In genomic region chr12:115752913-115753726, GRCh38 we compare ENCODE assay signal across 8 cellular contexts.
A peak's percentile ranks its signal among the peaks of the same experiment; 100 is the strongest.
DNase-seq lines count a peak whose midpoint lies in the region; TF ChIP-seq lines count a peak whose summit lies in the region.

No MANE protein-coding gene starts in this region.

- no peaks in the 10 kb centered on the region for H3K4me1 Mint-ChIP-seq in activated T-cell treated with anti-CD3 and anti-CD28 coated beads, Interleukin-2, amount 50 U/mL, for 24 hours (ENCODE audit: low read depth)
- H3K4me1 Mint-ChIP-seq in T-helper 2 cell treated with Interferon-gamma antibody and Interleukin-4, amounts not matched to agents 5 μg/mL and 100 μg/mL, for 36 hours (ENCODE audit: low read depth), result no peaks in the 10 kb centered on the region

- H3K4me3 Mint-ChIP-seq in activated T-cell treated with anti-CD3 and anti-CD28 coated beads, Interleukin-2, amount 50 U/mL, for 24 hours, result no peak overlapping the region
- H3K4me3 Mint-ChIP-seq in T-helper 2 cell treated with Interferon-gamma antibody and Interleukin-4, amounts not matched to agents 5 μg/mL and 100 μg/mL, for 36 hours, result no peak overlapping the region

- H3K9me3 Mint-ChIP-seq in activated T-cell treated with anti-CD3 and anti-CD28 coated beads, Interleukin-2, amount 50 U/mL, for 24 hours, result no peaks in the 10 kb centered on the region
- H3K9me3 Mint-ChIP-seq in T-helper 2 cell treated with Interferon-gamma antibody and Interleukin-4, amounts not matched to agents 5 μg/mL and 100 μg/mL, for 36 hours, result no peaks in the 10 kb centered on the region

- H3K9me3 ChIP-seq in A673 (ENCODE audit: low read depth, low read length, poor library complexity, severe bottlenecking) (no peaks in the 10 kb centered on the region), adipocyte (ENCODE audit: control insufficient read depth, low read length) (no peaks in the 10 kb centered on the region), left ventricle myocardium inferior (replicated peaks) (no peaks in the 10 kb centered on the region), sigmoid colon (no peaks in the 10 kb centered on the region)

- no TSS peak for BruUV-seq in A673 (replicated peaks; lab: Mats Ljungman, UMichigan)

- H3K9ac ChIP-seq in adipocyte (ENCODE audit: low read length), result no peak overlapping the region

- TF ChIP-seq CTCF in A673 (conservative IDR thresholded peaks at IDR 0.05; ENCODE audit: low read depth, low read length) (peak; percentile 65), GM12873 (IDR thresholded peaks at IDR 0.05; ENCODE audit: insufficient read depth, low read depth, low read length, missing control alignments) (peak; percentile 59), left ventricle myocardium inferior (IDR thresholded peaks at IDR 0.05; ENCODE audit: borderline replicate concordance) (peak; percentile 81), sigmoid colon (IDR thresholded peaks at IDR 0.05) (peak; percentile 44 to 72 (median 59))

- intact Hi-C loops in A673 (cut with micrococcal nuclease; ENCODE audit: unreplicated experiment) (loop anchor here (1.0 to 5.0 kb wide), 2 partner anchors 1091 to 1771 kb away; no protein-coding TSS in a partner anchor), left ventricle myocardium inferior (cut with micrococcal nuclease) (loop anchor here (5.0 kb wide), 1 partner anchor 1086 kb away; no protein-coding TSS in a partner anchor), sigmoid colon (cut with DNase I) (loop anchor here (1.0 to 5.0 kb wide), 2 partner anchors 1071 to 1091 kb away; partner anchors contain the start of gene TBX3)

- DNase-seq in A673 (ENCODE audit: low spot score) (peak; percentile 62), NCI-H1694 treated with DMSO at 0.1 percent for 48 hours (lab: John Stamatoyannopoulos, UW) (peak; percentile 2), adipocyte (ENCODE audit: low read depth) (peak; percentile 95), left ventricle myocardium inferior (no peak), sigmoid colon (no peak)
- DNase-seq in activated T-cell treated with anti-CD3 and anti-CD28 coated beads, Interleukin-2, amount 50 U/mL, for 24 hours, result no peak
- DNase-seq in T-helper 2 cell treated with Interferon-gamma antibody and Interleukin-4, amounts not matched to agents 5 μg/mL and 100 μg/mL, for 36 hours (ENCODE audit: low spot score), result no peak

- no peak for TF ChIP-seq POLR2A in sigmoid colon (IDR thresholded peaks at IDR 0.05)

- H3K4me3 ChIP-seq in A673 (ENCODE audit: low read depth, low read length, poor library complexity, severe bottlenecking), result no peak overlapping the region
- H3K4me3 ChIP-seq in adipocyte (ENCODE audit: low read length), result no peak overlapping the region
- no peak overlapping the region for H3K4me3 ChIP-seq in left ventricle myocardium inferior
- H3K4me3 ChIP-seq in sigmoid colon, result no peak overlapping the region

- WGBS in sigmoid colon, 2 donors, result 65 to 69% methylated on average over 5 of the region's 5 CpGs

- TF ChIP-seq EP300 in sigmoid colon (IDR thresholded peaks at IDR 0.05), result no peak

- CTCF ChIA-PET in A673 (lab: Charles Lee), result no interaction called here

- no peaks in the 10 kb centered on the region for H3K36me3 ChIP-seq in A673 (ENCODE audit: insufficient read depth, low read length, poor library complexity, severe bottlenecking)
- no peaks in the 10 kb centered on the region for H3K36me3 ChIP-seq in adipocyte (ENCODE audit: control insufficient read depth, insufficient read depth, low read length, severe bottlenecking)
- no peaks in the 10 kb centered on the region for H3K36me3 ChIP-seq in left ventricle myocardium inferior
- no peaks in the 10 kb centered on the region for H3K36me3 ChIP-seq in sigmoid colon

- peaks cover 24% of the 10 kb centered on the region for H3K27me3 Mint-ChIP-seq in activated T-cell treated with anti-CD3 and anti-CD28 coated beads, Interleukin-2, amount 50 U/mL, for 24 hours
- H3K27me3 Mint-ChIP-seq in T-helper 2 cell treated with Interferon-gamma antibody and Interleukin-4, amounts not matched to agents 5 μg/mL and 100 μg/mL, for 36 hours (ENCODE audit: low read depth), result peaks cover 8% of the 10 kb centered on the region

- H3K27me3 ChIP-seq in A673 (replicated peaks; ENCODE audit: insufficient read depth, low read depth, low read length, poor library complexity), result peaks cover 41% of the 10 kb centered on the region
- H3K27me3 ChIP-seq in adipocyte (replicated peaks; ENCODE audit: control insufficient read depth, insufficient read depth, low read length), result peaks cover 5% of the 10 kb centered on the region
- H3K27me3 ChIP-seq in left ventricle myocardium inferior (ENCODE audit: low read depth), result peaks cover 56% of the 10 kb centered on the region
- peaks cover 0 to 45% (median 4%) of the 10 kb centered on the region in 3 donors for H3K27me3 ChIP-seq in sigmoid colon

- H3K27ac Mint-ChIP-seq in activated T-cell treated with anti-CD3 and anti-CD28 coated beads, Interleukin-2, amount 50 U/mL, for 24 hours, result no peak overlapping the region
- H3K27ac Mint-ChIP-seq in T-helper 2 cell treated with Interferon-gamma antibody and Interleukin-4, amounts not matched to agents 5 μg/mL and 100 μg/mL, for 36 hours, result no peak overlapping the region

- H3K36me3 Mint-ChIP-seq in activated T-cell treated with anti-CD3 and anti-CD28 coated beads, Interleukin-2, amount 50 U/mL, for 24 hours (ENCODE audit: low read depth), result no peaks in the 10 kb centered on the region
- H3K36me3 Mint-ChIP-seq in T-helper 2 cell treated with Interferon-gamma antibody and Interleukin-4, amounts not matched to agents 5 μg/mL and 100 μg/mL, for 36 hours (ENCODE audit: low read depth), result no peaks in the 10 kb centered on the region

- no peaks in the 10 kb centered on the region for H3K4me1 ChIP-seq in A673 (ENCODE audit: insufficient read depth, low read length, poor library complexity, severe bottlenecking)
- H3K4me1 ChIP-seq in adipocyte (ENCODE audit: control insufficient read depth, insufficient read depth, low read length), result peaks cover 12% of the 10 kb centered on the region
- peaks cover 19% of the 10 kb centered on the region for H3K4me1 ChIP-seq in left ventricle myocardium inferior
- H3K4me1 ChIP-seq in sigmoid colon, result no peaks in the 10 kb centered on the region

- H3K27ac ChIP-seq in A673 (ENCODE audit: low read depth, low read length, poor library complexity, severe bottlenecking) (no peak overlapping the region), left ventricle myocardium inferior (replicated peaks) (peak overlapping the region; percentile 42), sigmoid colon (no peak overlapping the region)

- POLR2A ChIA-PET in A673 (lab: Charles Lee; ENCODE audit: low non-redundant PET), result no interaction called here

Comparison
In these comparisons a context has a peak if more than half of its experiments do, and no peak if none do; other contexts are left out.
1. DNase-seq: peak in A673 (single experiment), NCI-H1694 treated with DMSO at 0.1 percent for 48 hours (single experiment) and adipocyte (single experiment); none in left ventricle myocardium inferior (single experiment), sigmoid colon (single experiment), activated T-cell treated with anti-CD3 and anti-CD28 coated beads, Interleukin-2, amount 50 U/mL, for 24 hours (single experiment) and T-helper 2 cell treated with Interferon-gamma antibody and Interleukin-4, amounts not matched to agents 5 μg/mL and 100 μg/mL, for 36 hours (single experiment).
2. Peak in every context shown above with its lines, with median percentiles within 50 percentile points of each other: CTCF ChIP-seq.